In the genomic region with DNA sequence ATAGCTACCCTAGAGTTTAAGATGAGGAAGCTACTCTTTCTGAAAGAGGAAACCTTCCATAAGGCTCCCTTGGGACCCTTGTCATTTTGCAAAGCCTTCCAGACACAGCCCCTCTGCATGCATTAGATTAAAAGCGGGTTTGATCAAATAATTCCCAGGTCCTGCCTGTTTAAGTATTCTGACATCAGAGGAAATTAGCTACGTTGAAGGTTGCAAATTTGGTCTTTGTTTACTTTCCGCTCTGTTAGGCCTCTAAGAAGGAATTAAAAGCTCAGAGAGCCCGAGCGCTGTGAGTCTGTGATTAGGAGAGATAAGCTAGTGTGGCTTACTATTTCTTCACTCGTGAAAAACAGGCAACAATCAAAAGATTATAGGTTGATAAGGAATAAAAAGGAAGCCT, we compare ENCODE assay signal across 11 cellular contexts. TPM values are rescaled to one million over a fixed set of nuclear protein-coding genes. Genes with fewer than 3 reads are reported as not detected.
DNase-seq lines count a peak whose midpoint lies in the region; ATAC-seq and TF ChIP-seq lines count a peak whose summit lies in the region.
"Had no signal": no experiment of that assay in that cellular context is flagged by ENCODE, and none has a peak within 500 bp of the region (broad histone marks: within the 10 kb centered on the region; RNA-seq: fewer than 3 reads in every experiment).

No MANE protein-coding gene starts in this region.

- TF ChIP-seq CTCF in stomach (IDR thresholded peaks at IDR 0.05) (no peak), dorsolateral prefrontal cortex (IDR thresholded peaks at IDR 0.05 in 54 of 56, conservative IDR thresholded peaks at IDR 0.05 in 2 of 56; ENCODE audit: low read depth in 1 of 56, partially characterized antibody in 56 of 56) (no peak), coronary artery (IDR thresholded peaks at IDR 0.05) (no peak)

- H3K27ac Mint-ChIP-seq in naive B cell = no peak overlapping the region
- H3K27ac Mint-ChIP-seq in activated naive CD4-positive, alpha-beta T cell treated with anti-CD3 and anti-CD28 coated beads, Interleukin-2, amount 50 U/mL, for 72 hours = no peak overlapping the region
- H3K27ac Mint-ChIP-seq: activated T-helper 17 cell treated with anti-CD3 and anti-CD28 coated beads, Interleukin-2, amount 50 U/mL, for 72 hours; CD4-positive, CD25-positive, alpha-beta regulatory T cell had no signal

- H3K36me3 ChIP-seq in stomach = no peaks in the 10 kb centered on the region
- H3K36me3 ChIP-seq: esophagus muscularis mucosa had no signal

- H3K36me3 Mint-ChIP-seq in naive B cell = no peaks in the 10 kb centered on the region
- peaks cover 0 to 5% of the 10 kb centered on the region in 2 donors for H3K36me3 Mint-ChIP-seq in activated naive CD4-positive, alpha-beta T cell treated with anti-CD3 and anti-CD28 coated beads, Interleukin-2, amount 50 U/mL, for 72 hours
- H3K36me3 Mint-ChIP-seq: CD4-positive, CD25-positive, alpha-beta regulatory T cell had no signal

- H3K27me3 ChIP-seq in stomach (peaks cover 0 to 8% (median 8%) of the 10 kb centered on the region in 3 donors), dorsolateral prefrontal cortex (no peaks in the 10 kb centered on the region)
- H3K27me3 ChIP-seq: esophagus muscularis mucosa had no signal

- H3K27ac ChIP-seq in stomach (no peak overlapping the region), dorsolateral prefrontal cortex (peak overlapping the region in 7 of 59 donors; percentile 2 to 38 (median 24)), coronary artery (no peak overlapping the region)
- H3K27ac ChIP-seq: esophagus muscularis mucosa had no signal

- H3K4me1 Mint-ChIP-seq in naive B cell = peaks cover 3 to 14% (median 12%) of the 10 kb centered on the region in 3 donors
- H3K4me1 Mint-ChIP-seq: CD4-positive, CD25-positive, alpha-beta regulatory T cell had no signal

- H3K4me3 Mint-ChIP-seq in naive B cell = no peak overlapping the region
- H3K4me3 Mint-ChIP-seq: activated T-helper 17 cell treated with anti-CD3 and anti-CD28 coated beads, Interleukin-2, amount 50 U/mL, for 72 hours; CD4-positive, CD25-positive, alpha-beta regulatory T cell had no signal

- peaks cover 32 to 34% (median 34%) of the 10 kb centered on the region in 3 donors for H3K27me3 Mint-ChIP-seq in naive B cell

- no peak for TF ChIP-seq POLR2A in stomach (IDR thresholded peaks at IDR 0.05)

- 20 to 41% (median 26%) methylated on average over 6 of the region's 6 CpGs for WGBS in stomach, 5 donors

- no peak for TF ChIP-seq EP300 in stomach (IDR thresholded peaks at IDR 0.05)

- peaks cover 0 to 7% (median 0%) of the 10 kb centered on the region in 7 donors for H3K9me3 Mint-ChIP-seq in naive B cell
- H3K9me3 Mint-ChIP-seq in activated naive CD4-positive, alpha-beta T cell treated with anti-CD3 and anti-CD28 coated beads, Interleukin-2, amount 50 U/mL, for 72 hours = peaks cover 0 to 2% of the 10 kb centered on the region in 2 donors
- H3K9me3 Mint-ChIP-seq: activated T-helper 17 cell treated with anti-CD3 and anti-CD28 coated beads, Interleukin-2, amount 50 U/mL, for 72 hours; CD4-positive, CD25-positive, alpha-beta regulatory T cell had no signal

- ATAC-seq in naive B cell (ENCODE audit: low read depth in 2 of 2) = peak; percentile 44 to 47
- ATAC-seq in activated naive CD4-positive, alpha-beta T cell treated with anti-CD3 and anti-CD28 coated beads, Interleukin-2, amount 50 U/mL, for 72 hours = no peak
- ATAC-seq: activated T-helper 17 cell treated with anti-CD3 and anti-CD28 coated beads, Interleukin-2, amount 50 U/mL, for 72 hours had no signal

- H3K4me3 ChIP-seq in stomach (no peak overlapping the region), dorsolateral prefrontal cortex (no peak overlapping the region), coronary artery (no peak overlapping the region)
- H3K4me3 ChIP-seq: esophagus muscularis mucosa had no signal

- H3K4me1 ChIP-seq in stomach = peaks cover 4 to 15% (median 10%) of the 10 kb centered on the region in 4 donors

- H3K9me3 ChIP-seq in stomach = no peaks in the 10 kb centered on the region

- intact Hi-C loops in stomach (cut with DNase I; ENCODE audit: low total_unique reads) = no loop called here
- intact Hi-C loops in dorsolateral prefrontal cortex (cut with DNase I) = loop anchor here (5.0 to 10.0 kb wide), 3 partner anchors 409 to 661 kb away; no protein-coding TSS in a partner anchor

- DNase-seq in DMS153 treated with DMSO at 0.1 percent for 48 hours (lab: John Stamatoyannopoulos, UW; ENCODE audit: unreplicated experiment) = peak; percentile 85
- peak; percentile 94 for DNase-seq in NCI-H1436 (lab: John Stamatoyannopoulos, UW)
- DNase-seq in OCI-M1 (lab: John Stamatoyannopoulos, UW) = peak; percentile 16
- DNase-seq in naive B cell = peak; percentile 12
- DNase-seq in stomach = no peak
- DNase-seq in activated naive CD4-positive, alpha-beta T cell treated with anti-CD3 and anti-CD28 coated beads, Interleukin-2, amount 50 U/mL, for 72 hours (ENCODE audit: low spot score in 2 of 2) = no peak
- DNase-seq in dorsolateral prefrontal cortex = no peak
- DNase-seq in coronary artery (ENCODE audit: low spot score) = no peak
- DNase-seq: CD4-positive, CD25-positive, alpha-beta regulatory T cell had no signal

RNA-seq across cellular contexts. Expression of a gene that starts 1.4 kb away (rescaled TPM):
- polyA plus RNA-seq in naive B cell (ENCODE audit: low read depth in 6 of 6) (not detected), stomach (under 1 TPM; 0.06 to 0.46 (median 0.28) TPM)
- total RNA-seq in stomach (10 to 100 TPM in 1 of 5 donors, 1 to 10 TPM in 2, under 1 TPM in 1, not detected in 1; 0.29 to 13.2 (median 2.1) TPM), dorsolateral prefrontal cortex (10 to 100 TPM in 88 of 120 experiments, 1 to 10 TPM in 32; 6.6 to 25.9 (median 12.9) TPM)
- under 1 TPM in 1 of 2 donors, not detected in 1; 0.02 TPM for total RNA-seq in activated naive CD4-positive, alpha-beta T cell treated with anti-CD3 and anti-CD28 coated beads, Interleukin-2, amount 50 U/mL, for 72 hours
- polyA plus RNA-seq: CD4-positive, CD25-positive, alpha-beta regulatory T cell had no signal

Comparison
In these comparisons a context has a peak if more than half of its experiments do, and no peak if none do; other contexts are left out.
1. DNase-seq: peak in DMS153 treated with DMSO at 0.1 percent for 48 hours (single experiment), NCI-H1436 (single experiment), OCI-M1 (single experiment) and naive B cell (single experiment); none in stomach (single experiment), activated naive CD4-positive, alpha-beta T cell treated with anti-CD3 and anti-CD28 coated beads, Interleukin-2, amount 50 U/mL, for 72 hours (0 of 2), dorsolateral prefrontal cortex (0 of 10) and coronary artery (single experiment).
2. ATAC-seq: peak in naive B cell (2 of 2); none in activated naive CD4-positive, alpha-beta T cell treated with anti-CD3 and anti-CD28 coated beads, Interleukin-2, amount 50 U/mL, for 72 hours (0 of 2).